Comparison of ENCODE assay signal across 26 cellular contexts in the genomic region with DNA sequence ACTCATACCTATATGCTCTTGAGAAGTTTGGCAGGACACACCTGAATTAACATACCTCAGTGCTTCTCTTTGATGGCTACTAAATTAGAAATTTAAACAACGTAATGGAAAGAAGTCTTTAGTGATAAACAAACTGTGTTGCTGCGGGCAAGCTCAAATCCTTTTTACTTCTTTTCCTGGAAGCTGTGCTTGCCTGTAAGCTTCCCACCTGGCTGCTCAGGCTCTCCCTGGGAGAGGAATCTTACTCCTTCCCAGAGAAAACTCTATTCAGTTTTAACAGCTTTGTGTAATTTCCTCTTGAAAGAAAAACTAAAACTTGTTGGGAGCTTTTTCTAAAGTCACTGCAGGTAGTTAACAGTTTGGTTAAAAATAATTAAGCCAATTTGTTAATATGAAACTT.
"Had no signal": no experiment of that assay in that cellular context is flagged by ENCODE, and none has a peak within 500 bp of the region (broad histone marks: within the 10 kb centered on the region; RNA-seq: fewer than 3 reads in every experiment).

No MANE protein-coding gene starts in this region.

- DNase-seq: activated CD4-positive, alpha-beta memory T cell treated with anti-CD3 and anti-CD28 coated beads for 36 hours; activated CD4-positive, alpha-beta T cell treated with anti-CD3 and anti-CD28 coated beads, Interleukin-2, amount 10 ng/mL, durations not matched to agents 7 days and 5 days; activated CD4-positive, CD25-positive, alpha-beta regulatory T cell; activated CD8-positive, alpha-beta memory T cell treated with anti-CD3 and anti-CD28 coated beads for 24 hours; activated effector memory CD4-positive, alpha-beta T cell treated with anti-CD3 and anti-CD28 coated beads, Interleukin-2, amount 50 U/mL, for 16 hours; activated naive CD4-positive, alpha-beta T cell treated with Interleukin-2 at 50 U/mL for 16 hours; activated naive CD8-positive, alpha-beta T cell treated with anti-CD3 and anti-CD28 coated beads, Interleukin-2, amount 50 U/mL, for 24 hours; activated T-cell treated with anti-CD3 and anti-CD28 coated beads, Interleukin-2, amount 50 U/mL, for 4 hours; amniotic stem cell; body of pancreas; central memory CD4-positive, alpha-beta T cell; Kasumi-1; KBM-7; NCI-H1105 treated with DMSO at 0.1 percent for 48 hours; NCI-H1436 treated with DMSO at 0.1 percent for 48 hours; NCI-H187; NCI-H2081; NCI-H2171; NCI-H226; NCI-H526 treated with DMSO at 0.1 percent for 48 hours; PC-9; SHP77 treated with DMSO at 0.1 percent for 48 hours; T-helper 17 cell; T-helper 9 cell had no signal

- ATAC-seq: activated naive CD4-positive, alpha-beta T cell treated with anti-CD3 and anti-CD28 coated beads, Interleukin-2, amount 50 U/mL, for 72 hours; activated naive CD8-positive, alpha-beta T cell treated with anti-CD3 and anti-CD28 coated beads, Interleukin-2, amount 50 U/mL, for 24 hours; activated T-cell treated with anti-CD3 and anti-CD28 coated beads, Interleukin-2, amount 50 U/mL, for 4 hours; body of pancreas; T-helper 17 cell had no signal

- H3K4me3 ChIP-seq: ascending aorta, body of pancreas, PC-9 had no signal

- H3K4me1 Mint-ChIP-seq: activated CD4-positive, alpha-beta T cell treated with anti-CD3 and anti-CD28 coated beads, Interleukin-2, amount 10 ng/mL, durations not matched to agents 7 days and 5 days; activated naive CD8-positive, alpha-beta T cell treated with anti-CD3 and anti-CD28 coated beads, Interleukin-2, amount 50 U/mL, for 24 hours; T-helper 17 cell had no signal

- H3K36me3 ChIP-seq: ascending aorta had no signal

- H3K27ac Mint-ChIP-seq: activated CD4-positive, alpha-beta memory T cell treated with anti-CD3 and anti-CD28 coated beads for 36 hours; activated CD4-positive, alpha-beta T cell treated with anti-CD3 and anti-CD28 coated beads, Interleukin-2, amount 10 ng/mL, durations not matched to agents 7 days and 5 days; activated naive CD4-positive, alpha-beta T cell treated with anti-CD3 and anti-CD28 coated beads, Interleukin-2, amount 50 U/mL, for 72 hours; activated naive CD8-positive, alpha-beta T cell treated with anti-CD3 and anti-CD28 coated beads, Interleukin-2, amount 50 U/mL, for 24 hours; T-helper 17 cell had no signal

- H3K4me1 ChIP-seq: ascending aorta, body of pancreas had no signal

- H3K27me3 Mint-ChIP-seq: activated CD4-positive, alpha-beta memory T cell treated with anti-CD3 and anti-CD28 coated beads for 36 hours; activated CD4-positive, alpha-beta T cell treated with anti-CD3 and anti-CD28 coated beads, Interleukin-2, amount 10 ng/mL, durations not matched to agents 7 days and 5 days; activated naive CD8-positive, alpha-beta T cell treated with anti-CD3 and anti-CD28 coated beads, Interleukin-2, amount 50 U/mL, for 24 hours; T-helper 17 cell had no signal

- H3K27me3 ChIP-seq: ascending aorta, body of pancreas had no signal

- H3K4me3 Mint-ChIP-seq: activated CD4-positive, alpha-beta memory T cell treated with anti-CD3 and anti-CD28 coated beads for 36 hours; activated CD4-positive, alpha-beta T cell treated with anti-CD3 and anti-CD28 coated beads, Interleukin-2, amount 10 ng/mL, durations not matched to agents 7 days and 5 days; activated naive CD8-positive, alpha-beta T cell treated with anti-CD3 and anti-CD28 coated beads, Interleukin-2, amount 50 U/mL, for 24 hours; activated T-cell treated with anti-CD3 and anti-CD28 coated beads, Interleukin-2, amount 50 U/mL, for 4 hours; T-helper 17 cell had no signal

- H2AFZ ChIP-seq: PC-9 had no signal

- H3K9me3 ChIP-seq: ascending aorta, body of pancreas had no signal

- H3K36me3 Mint-ChIP-seq: activated CD4-positive, alpha-beta memory T cell treated with anti-CD3 and anti-CD28 coated beads for 36 hours; activated naive CD4-positive, alpha-beta T cell treated with anti-CD3 and anti-CD28 coated beads, Interleukin-2, amount 50 U/mL, for 72 hours had no signal

- H3K27ac ChIP-seq: ascending aorta, body of pancreas, PC-9 had no signal

- H3K9me3 Mint-ChIP-seq: activated CD4-positive, alpha-beta memory T cell treated with anti-CD3 and anti-CD28 coated beads for 36 hours; activated CD4-positive, alpha-beta T cell treated with anti-CD3 and anti-CD28 coated beads, Interleukin-2, amount 10 ng/mL, durations not matched to agents 7 days and 5 days; activated naive CD4-positive, alpha-beta T cell treated with anti-CD3 and anti-CD28 coated beads, Interleukin-2, amount 50 U/mL, for 72 hours; activated naive CD8-positive, alpha-beta T cell treated with anti-CD3 and anti-CD28 coated beads, Interleukin-2, amount 50 U/mL, for 24 hours; activated T-cell treated with anti-CD3 and anti-CD28 coated beads, Interleukin-2, amount 50 U/mL, for 4 hours had no signal

- H3K4me2 ChIP-seq: PC-9 had no signal
